1 cellular context compared by ENCODE assay signal in genomic region chr15:96274698-96275097, GRCh38.
TF ChIP-seq lines count a peak whose summit lies in the region.

No MANE protein-coding gene starts in this region.

TF ChIP-seq in HCT116, 20 proteins besides CTCF, POLR2A, EP300 and RAD21 (continued from another document):
- TF ChIP-seq EGR1 (IDR thresholded peaks at IDR 0.05; ENCODE audit: low read depth), result no peak
- TF ChIP-seq POLR2AphosphoS5 (IDR thresholded peaks at IDR 0.05; ENCODE audit: low read depth, low read length), result no peak
- no peak for TF ChIP-seq ZFX (IDR thresholded peaks at IDR 0.05)
- peak; percentile 36; the same call in 1 of the 2 replicates for TF ChIP-seq SP1 (IDR thresholded peaks at IDR 0.05; ENCODE audit: low read depth)
- no peak for TF ChIP-seq JUND (IDR thresholded peaks at IDR 0.05)
- TF ChIP-seq CBX3 (IDR thresholded peaks at IDR 0.05; ENCODE audit: low read depth), result no peak
- TF ChIP-seq TCF7L2 (IDR thresholded peaks at IDR 0.05; ENCODE audit: borderline replicate concordance, extremely low read depth, insufficient read depth, insufficient read length), result no peak
